Comparison of ENCODE assay signal across 13 cellular contexts in the genomic region with DNA sequence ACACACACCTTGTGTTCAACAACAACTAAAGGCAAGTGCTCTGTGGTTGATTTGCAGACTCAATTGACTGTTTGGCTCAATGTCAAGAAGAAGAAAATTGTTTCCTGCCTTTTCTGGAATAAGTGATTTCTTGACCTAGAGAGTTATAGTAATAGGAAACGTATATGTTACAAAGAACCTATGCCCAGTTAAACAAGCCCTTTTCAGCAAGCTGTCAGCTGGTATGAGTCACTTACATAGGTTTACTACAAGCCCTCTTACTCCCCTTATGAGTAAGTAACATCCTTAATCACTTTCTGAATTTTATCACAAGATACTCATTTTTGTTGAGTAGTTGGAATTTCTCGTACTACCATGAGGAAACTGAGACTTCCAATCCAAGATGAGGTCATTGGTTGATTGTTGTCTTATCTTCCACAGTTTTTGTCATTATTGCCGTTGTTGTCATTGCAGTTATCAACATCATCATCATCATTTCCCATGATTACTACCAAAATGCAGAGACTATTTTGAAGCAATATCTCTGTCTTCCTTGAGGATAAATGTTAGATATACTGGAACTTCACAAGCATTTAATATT.
DNase-seq lines count a peak whose midpoint lies in the region; ATAC-seq, FAIRE-seq and TF ChIP-seq lines count a peak whose summit lies in the region.
"Had no signal": no experiment of that assay in that cellular context is flagged by ENCODE, and none has a peak within 500 bp of the region (broad histone marks: within the 10 kb centered on the region; RNA-seq: fewer than 3 reads in every experiment).

No MANE protein-coding gene starts in this region.

- ATAC-seq in SK-N-SH treated with all-trans-retinoic acid at 6 μM for 48 hours (no peak), HG03520 (IDR thresholded peaks at IDR 0.05; ENCODE audit: unreplicated experiment) (peak; percentile 71), HG02623 (IDR thresholded peaks at IDR 0.05; ENCODE audit: unreplicated experiment) (no peak)

- TF ChIP-seq RAD21 in SK-N-SH (IDR thresholded peaks at IDR 0.05; ENCODE audit: low read length) = no peak

- CTCF ChIA-PET in SK-N-SH (lab: Yijun Ruan, JAX) = interaction anchor here (1.0 kb wide), 1 partner anchor 8 kb away, joined by 3 read pairs; no protein-coding TSS in a partner anchor

- H3K4me2 ChIP-seq in SK-N-SH = no peak overlapping the region

- no peaks in the 10 kb centered on the region for H3K9me3 ChIP-seq in SK-N-SH

- POLR2A ChIA-PET in SK-N-SH (lab: Yijun Ruan, JAX) = no interaction called here

- H3K4me1 ChIP-seq in SK-N-SH (ENCODE audit: control insufficient read depth in 1 of 2, insufficient read depth in 2 of 2, low read depth in 1 of 2, low read length in 1 of 2) = peaks cover 0 to 6% of the 10 kb centered on the region in 2 experiments; a peak in 1 of 4 replicates

- H3K9me2 ChIP-seq in SK-N-SH = no peaks in the 10 kb centered on the region

- WGBS in SK-N-SH (ENCODE audit: low lambda C conversion rate) = 22% methylated on average over 3 of the region's 3 CpGs

- no peaks in the 10 kb centered on the region for H3F3A ChIP-seq in SK-N-SH (replicated peaks; ENCODE audit: insufficient read depth)

- H3K9ac ChIP-seq in SK-N-SH = no peak overlapping the region

- no peaks in the 10 kb centered on the region for H3K27me3 ChIP-seq in SK-N-SH (ENCODE audit: insufficient read depth)

- H3K79me2 ChIP-seq in SK-N-SH (ENCODE audit: insufficient read depth) = no peaks in the 10 kb centered on the region

- H4K20me1 ChIP-seq in SK-N-SH (ENCODE audit: insufficient read depth) = no peaks in the 10 kb centered on the region

- DNase-seq in SK-N-SH (no peak), H54 (ENCODE audit: insufficient read length, low spot score) (no peak), fibroblast of the conjunctiva (ENCODE audit: low read depth) (peak; percentile 13), HTR-8/SVneo (ENCODE audit: insufficient read length, low spot score) (no peak), NCI-H526 treated with DMSO at 0.1 percent for 48 hours (lab: John Stamatoyannopoulos, UW) (no peak)
- DNase-seq: 8988T; activated effector memory CD4-positive, alpha-beta T cell treated with Interleukin-2 at 50 U/mL for 16 hours; DMS53; NCI-H1417 treated with DMSO at 0.1 percent for 48 hours; stimulated activated CD8-positive, alpha-beta memory T cell treated with anti-CD3 and anti-CD28 coated beads, Interleukin-4, amount 100 ng/mL, for 48 hours had no signal

- TF ChIP-seq EP300 in SK-N-SH (IDR thresholded peaks at IDR 0.05; ENCODE audit: borderline replicate concordance in 1 of 2, low read depth in 1 of 2, low read length in 1 of 2) = no peak

- H3K4me3 ChIP-seq in SK-N-SH (ENCODE audit: low read depth in 2 of 2, low read length in 1 of 2) = no peak overlapping the region

- no peak overlapping the region for H2AFZ ChIP-seq in SK-N-SH (ENCODE audit: low read depth)

- no peak for TF ChIP-seq POLR2A in H54 (IDR thresholded peaks at IDR 0.05; ENCODE audit: low read depth, low read length)

- H3K27ac ChIP-seq in SK-N-SH (ENCODE audit: low read depth in 2 of 2, low read length in 1 of 2) = no peak overlapping the region

- TF ChIP-seq CTCF in SK-N-SH (IDR thresholded peaks at IDR 0.05) = no peak

- no peaks in the 10 kb centered on the region for H3K36me3 ChIP-seq in SK-N-SH (replicated peaks in 1 of 2; ENCODE audit: control insufficient read depth in 1 of 2, insufficient read depth in 2 of 2, low read length in 1 of 2)

- FAIRE-seq in H54 (lab: Jason Lieb, UNC) = peak; percentile 61
- no peak for FAIRE-seq in HTR-8/SVneo (lab: Jason Lieb, UNC)

TF ChIP-seq in SK-N-SH, 30 proteins besides CTCF, POLR2A, EP300 and RAD21:
- TF ChIP-seq FOSL2 (IDR thresholded peaks at IDR 0.05; ENCODE audit: borderline replicate concordance, low read depth) = peak; percentile 14; the same call in 1 of the 2 replicates
- TF ChIP-seq TAF1 (IDR thresholded peaks at IDR 0.05; ENCODE audit: borderline replicate concordance, low read depth, low read length) = no peak

TF ChIP-seq in SK-N-SH treated with all-trans-retinoic acid at 6 μM for 48 hours, 23 proteins besides CTCF, POLR2A, EP300 and RAD21 (continues in another document):
- TF ChIP-seq, protein P1, sequence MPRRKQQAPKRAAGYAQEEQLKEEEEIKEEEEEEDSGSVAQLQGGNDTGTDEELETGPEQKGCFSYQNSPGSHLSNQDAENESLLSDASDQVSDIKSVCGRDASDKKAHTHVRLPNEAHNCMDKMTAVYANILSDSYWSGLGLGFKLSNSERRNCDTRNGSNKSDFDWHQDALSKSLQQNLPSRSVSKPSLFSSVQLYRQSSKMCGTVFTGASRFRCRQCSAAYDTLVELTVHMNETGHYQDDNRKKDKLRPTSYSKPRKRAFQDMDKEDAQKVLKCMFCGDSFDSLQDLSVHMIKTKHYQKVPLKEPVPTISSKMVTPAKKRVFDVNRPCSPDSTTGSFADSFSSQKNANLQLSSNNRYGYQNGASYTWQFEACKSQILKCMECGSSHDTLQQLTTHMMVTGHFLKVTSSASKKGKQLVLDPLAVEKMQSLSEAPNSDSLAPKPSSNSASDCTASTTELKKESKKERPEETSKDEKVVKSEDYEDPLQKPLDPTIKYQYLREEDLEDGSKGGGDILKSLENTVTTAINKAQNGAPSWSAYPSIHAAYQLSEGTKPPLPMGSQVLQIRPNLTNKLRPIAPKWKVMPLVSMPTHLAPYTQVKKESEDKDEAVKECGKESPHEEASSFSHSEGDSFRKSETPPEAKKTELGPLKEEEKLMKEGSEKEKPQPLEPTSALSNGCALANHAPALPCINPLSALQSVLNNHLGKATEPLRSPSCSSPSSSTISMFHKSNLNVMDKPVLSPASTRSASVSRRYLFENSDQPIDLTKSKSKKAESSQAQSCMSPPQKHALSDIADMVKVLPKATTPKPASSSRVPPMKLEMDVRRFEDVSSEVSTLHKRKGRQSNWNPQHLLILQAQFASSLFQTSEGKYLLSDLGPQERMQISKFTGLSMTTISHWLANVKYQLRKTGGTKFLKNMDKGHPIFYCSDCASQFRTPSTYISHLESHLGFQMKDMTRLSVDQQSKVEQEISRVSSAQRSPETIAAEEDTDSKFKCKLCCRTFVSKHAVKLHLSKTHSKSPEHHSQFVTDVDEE (CRISPR knock-in tag; IDR thresholded peaks at IDR 0.05) = no peak
- TF ChIP-seq, protein P2, sequence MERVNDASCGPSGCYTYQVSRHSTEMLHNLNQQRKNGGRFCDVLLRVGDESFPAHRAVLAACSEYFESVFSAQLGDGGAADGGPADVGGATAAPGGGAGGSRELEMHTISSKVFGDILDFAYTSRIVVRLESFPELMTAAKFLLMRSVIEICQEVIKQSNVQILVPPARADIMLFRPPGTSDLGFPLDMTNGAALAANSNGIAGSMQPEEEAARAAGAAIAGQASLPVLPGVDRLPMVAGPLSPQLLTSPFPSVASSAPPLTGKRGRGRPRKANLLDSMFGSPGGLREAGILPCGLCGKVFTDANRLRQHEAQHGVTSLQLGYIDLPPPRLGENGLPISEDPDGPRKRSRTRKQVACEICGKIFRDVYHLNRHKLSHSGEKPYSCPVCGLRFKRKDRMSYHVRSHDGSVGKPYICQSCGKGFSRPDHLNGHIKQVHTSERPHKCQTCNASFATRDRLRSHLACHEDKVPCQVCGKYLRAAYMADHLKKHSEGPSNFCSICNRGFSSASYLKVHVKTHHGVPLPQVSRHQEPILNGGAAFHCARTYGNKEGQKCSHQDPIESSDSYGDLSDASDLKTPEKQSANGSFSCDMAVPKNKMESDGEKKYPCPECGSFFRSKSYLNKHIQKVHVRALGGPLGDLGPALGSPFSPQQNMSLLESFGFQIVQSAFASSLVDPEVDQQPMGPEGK (CRISPR knock-in tag; IDR thresholded peaks at IDR 0.05; ENCODE audit: borderline replicate concordance) = no peak
- TF ChIP-seq GLIS3 (CRISPR knock-in tag; IDR thresholded peaks at IDR 0.05) (no peak), CSDC2 (CRISPR knock-in tag; IDR thresholded peaks at IDR 0.05) (no peak), PPARA (CRISPR knock-in tag; IDR thresholded peaks at IDR 0.05; ENCODE audit: borderline replicate concordance) (no peak), TOX (CRISPR knock-in tag; IDR thresholded peaks at IDR 0.05; ENCODE audit: borderline replicate concordance) (no peak), OSR1 (CRISPR knock-in tag; IDR thresholded peaks at IDR 0.05) (no peak), TCF4 (CRISPR knock-in tag; IDR thresholded peaks at IDR 0.05; ENCODE audit: borderline replicate concordance) (no peak), ESRRG (CRISPR knock-in tag; IDR thresholded peaks at IDR 0.05) (no peak), ZFP30 (CRISPR knock-in tag; IDR thresholded peaks at IDR 0.05) (no peak), SNAI2 (CRISPR knock-in tag; IDR thresholded peaks at IDR 0.05) (no peak), ARNTL (CRISPR knock-in tag; IDR thresholded peaks at IDR 0.05; ENCODE audit: borderline replicate concordance, low read depth) (no peak), BACH2 (CRISPR knock-in tag; IDR thresholded peaks at IDR 0.05; ENCODE audit: borderline replicate concordance) (no peak), ZC3H10 (CRISPR knock-in tag; IDR thresholded peaks at IDR 0.05) (no peak), ZNF565 (CRISPR knock-in tag; conservative IDR thresholded peaks at IDR 0.05; ENCODE audit: low read depth) (no peak)
- TF ChIP-seq, protein P3, sequence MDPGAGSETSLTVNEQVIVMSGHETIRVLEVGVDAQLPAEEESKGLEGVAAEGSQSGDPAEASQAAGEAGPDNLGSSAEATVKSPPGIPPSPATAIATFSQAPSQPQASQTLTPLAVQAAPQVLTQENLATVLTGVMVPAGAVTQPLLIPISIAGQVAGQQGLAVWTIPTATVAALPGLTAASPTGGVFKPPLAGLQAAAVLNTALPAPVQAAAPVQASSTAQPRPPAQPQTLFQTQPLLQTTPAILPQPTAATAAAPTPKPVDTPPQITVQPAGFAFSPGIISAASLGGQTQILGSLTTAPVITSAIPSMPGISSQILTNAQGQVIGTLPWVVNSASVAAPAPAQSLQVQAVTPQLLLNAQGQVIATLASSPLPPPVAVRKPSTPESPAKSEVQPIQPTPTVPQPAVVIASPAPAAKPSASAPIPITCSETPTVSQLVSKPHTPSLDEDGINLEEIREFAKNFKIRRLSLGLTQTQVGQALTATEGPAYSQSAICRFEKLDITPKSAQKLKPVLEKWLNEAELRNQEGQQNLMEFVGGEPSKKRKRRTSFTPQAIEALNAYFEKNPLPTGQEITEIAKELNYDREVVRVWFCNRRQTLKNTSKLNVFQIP (CRISPR knock-in tag; IDR thresholded peaks at IDR 0.05; ENCODE audit: borderline replicate concordance, low read depth) = no peak
